In genomic region chr1:17437260-17438175, GRCh38 we compare ENCODE assay signal across 8 cellular contexts. TPM values are rescaled to one million over a fixed set of nuclear protein-coding genes. Genes with fewer than 3 reads are reported as not detected.
DNase-seq lines count a peak whose midpoint lies in the region; ATAC-seq and TF ChIP-seq lines count a peak whose summit lies in the region.

No MANE protein-coding gene starts in this region.

- TF ChIP-seq CTCF in OCI-LY7 (conservative IDR thresholded peaks at IDR 0.05; ENCODE audit: low read length) (no peak), foreskin fibroblast (IDR thresholded peaks at IDR 0.05; ENCODE audit: low read depth, low read length) (no peak), neutrophil (IDR thresholded peaks at IDR 0.05) (no peak), tibial artery (IDR thresholded peaks at IDR 0.05) (no peak)

- H2AFZ ChIP-seq in OCI-LY7 (ENCODE audit: low read length) = no peak overlapping the region

- BruUV-seq in OCI-LY7 (replicated peaks; lab: Mats Ljungman, UMichigan) = no TSS peak

- H3K9me3 ChIP-seq in OCI-LY7 (ENCODE audit: low read length) (no peaks in the 10 kb centered on the region), neutrophil (no peaks in the 10 kb centered on the region), tibial artery (no peaks in the 10 kb centered on the region)

- H3K27ac ChIP-seq in OCI-LY7 (ENCODE audit: low read depth, low read length, poor library complexity, severe bottlenecking) (peak overlapping the region; percentile 95), neutrophil (peak overlapping the region; percentile 77), tibial artery (peak overlapping the region; percentile 70 to 72)

- H4K20me1 ChIP-seq in OCI-LY7 (ENCODE audit: insufficient read depth, low read length) = peaks cover 44% of the 10 kb centered on the region

- H3K4me3 ChIP-seq in OCI-LY7 (ENCODE audit: low read depth, low read length, poor library complexity, severe bottlenecking) (peak overlapping the region; percentile 99), foreskin fibroblast (ENCODE audit: low read depth in 1 of 2, low read length in 2 of 2) (peak overlapping the region; percentile 85 to 90), neutrophil (ENCODE audit: low read depth in 1 of 2, low read length in 1 of 2) (peak overlapping the region; percentile 64 to 74), tibial artery (peak overlapping the region; percentile 72 to 81)

- H3K27me3 ChIP-seq in neutrophil = no peaks in the 10 kb centered on the region
- H3K27me3 ChIP-seq in tibial artery = no peaks in the 10 kb centered on the region

- no peaks in the 10 kb centered on the region for H3K9me2 ChIP-seq in OCI-LY7 (ENCODE audit: insufficient read depth, low read length)

- H3K36me3 ChIP-seq in OCI-LY7 (ENCODE audit: insufficient read depth, low read length) (peaks cover 56% of the 10 kb centered on the region), neutrophil (no peaks in the 10 kb centered on the region), tibial artery (peaks cover 0 to 7% (median 7%) of the 10 kb centered on the region in 3 donors)

- H3K4me1 ChIP-seq in OCI-LY7 (ENCODE audit: insufficient read depth, low read length, poor library complexity, severe bottlenecking) = peaks cover 41% of the 10 kb centered on the region
- H3K4me1 ChIP-seq in neutrophil (ENCODE audit: control insufficient read depth in 1 of 2, insufficient read depth in 1 of 2, low read depth in 1 of 2, low read length in 1 of 2) = peaks cover 43 to 46% of the 10 kb centered on the region in 2 experiments
- peaks cover 0 to 25% (median 13%) of the 10 kb centered on the region in 4 donors for H3K4me1 ChIP-seq in tibial artery

- DNase-seq in DMS79 treated with DMSO at 0.1 percent for 48 hours (lab: John Stamatoyannopoulos, UW) (peak; percentile 27), DMS79 (lab: John Stamatoyannopoulos, UW) (no peak), OCI-LY7 (ENCODE audit: low spot score) (peak; percentile 73), foreskin fibroblast (peak; percentile 38 to 70), tibial artery (peak in 1 of 2 donors; percentile 70)
- peak; percentile 85 for DNase-seq in activated effector memory CD4-positive, alpha-beta T cell treated with anti-CD3 and anti-CD28 coated beads, Interleukin-2, amount 50 U/mL, for 16 hours

- CTCF ChIA-PET in OCI-LY7 (lab: Charles Lee; ENCODE audit: unreplicated experiment) = no interaction called here

- peaks cover 60% of the 10 kb centered on the region for H3K79me2 ChIP-seq in OCI-LY7 (ENCODE audit: insufficient read depth, low read depth, low read length)

- intact Hi-C loops in OCI-LY7 (cut with micrococcal nuclease; ENCODE audit: unreplicated experiment) (loop anchor here (5.0 kb wide), 1 partner anchor 100 kb away; the partner anchor contains the start of gene ARHGEF10L), tibial artery (cut with DNase I; ENCODE audit: low total_unique reads) (loop anchor here (2.0 kb wide), 1 partner anchor 17 kb away; no protein-coding TSS in a partner anchor)

- POLR2A ChIA-PET in OCI-LY7 (lab: Charles Lee) = no interaction called here

- ATAC-seq in HG02884 (IDR thresholded peaks at IDR 0.05; ENCODE audit: unreplicated experiment) = peak; percentile 18

- peak overlapping the region; percentile 96 for H3K4me2 ChIP-seq in OCI-LY7 (ENCODE audit: low read length)

RNA-seq across cellular contexts. Expression of gene RCC2, which starts 2.0 kb away (rescaled TPM):
- total RNA-seq in OCI-LY7 (2014; rRNA removed; shearing (Covaris generic)) = 125 and 139 TPM in 2 replicates
- total RNA-seq in OCI-LY7 (2022) = 250 and 271 TPM in 2 replicates
